In genomic region chr18:9097349-9097748, GRCh38 we compare ENCODE assay signal across 17 cellular contexts. TPM values are rescaled to one million over a fixed set of nuclear protein-coding genes. Genes with fewer than 3 reads are reported as not detected.
DNase-seq lines count a peak whose midpoint lies in the region; ATAC-seq, FAIRE-seq and TF ChIP-seq lines count a peak whose summit lies in the region.
"Had no signal": no experiment of that assay in that cellular context is flagged by ENCODE, and none has a peak within 500 bp of the region (broad histone marks: within the 10 kb centered on the region; RNA-seq: fewer than 3 reads in every experiment).

No MANE protein-coding gene starts in this region.

- no peak overlapping the region for H3K56ac ChIP-seq in IMR-90 (ENCODE audit: extremely low read depth, insufficient read depth, low read length)

- no peak overlapping the region for H3K14ac ChIP-seq in IMR-90 (replicated peaks; ENCODE audit: low read depth, low read length)

- in situ Hi-C loops in IMR-90 (cut with MboI; ENCODE audit: low sequenced_read_pairs), result no loop called here

- H3K27me3 Mint-ChIP-seq in activated CD4-positive, alpha-beta T cell treated with anti-CD3 and anti-CD28 coated beads for 36 hours, result no peaks in the 10 kb centered on the region
- H3K27me3 Mint-ChIP-seq in brain, result no peaks in the 10 kb centered on the region
- peaks cover 4% of the 10 kb centered on the region for H3K27me3 Mint-ChIP-seq in neural progenitor cell (ENCODE audit: insufficient read depth, low read depth)
- H3K27me3 Mint-ChIP-seq: activated naive CD4-positive, alpha-beta T cell treated with anti-CD3 and anti-CD28 coated beads, Interleukin-2, amount 10 ng/mL, durations not matched to agents 7 days and 5 days had no signal

- no peak for TF ChIP-seq POLR2A in IMR-90 (IDR thresholded peaks at IDR 0.05; ENCODE audit: low read depth, low read length)

- H3K27ac ChIP-seq in IMR-90 (ENCODE audit: insufficient read depth, low read length) (no peak overlapping the region), neural progenitor cell (no peak overlapping the region), small intestine (ENCODE audit: low read depth in 1 of 2, low read length in 1 of 2) (no peak overlapping the region)
- H3K27ac ChIP-seq: C4-2B, heart left ventricle had no signal

- H3K4me1 Mint-ChIP-seq in activated CD4-positive, alpha-beta T cell treated with anti-CD3 and anti-CD28 coated beads for 36 hours, result peaks cover 59% of the 10 kb centered on the region
- peaks cover 31% of the 10 kb centered on the region for H3K4me1 Mint-ChIP-seq in brain
- H3K4me1 Mint-ChIP-seq in neural progenitor cell, result peaks cover 22% of the 10 kb centered on the region

- peak overlapping the region; percentile 13 for H3K4me3 Mint-ChIP-seq in activated CD4-positive, alpha-beta T cell treated with anti-CD3 and anti-CD28 coated beads for 36 hours
- no peak overlapping the region for H3K4me3 Mint-ChIP-seq in brain
- no peak overlapping the region for H3K4me3 Mint-ChIP-seq in neural progenitor cell
- H3K4me3 Mint-ChIP-seq: activated naive CD4-positive, alpha-beta T cell treated with anti-CD3 and anti-CD28 coated beads, Interleukin-2, amount 10 ng/mL, durations not matched to agents 7 days and 5 days; nephron progenitor cell had no signal

- no peak overlapping the region; the same call in 1 of the 2 replicates for H4K5ac ChIP-seq in IMR-90 (ENCODE audit: low read depth, low read length)

- H3K9me3 ChIP-seq in IMR-90 (ENCODE audit: control insufficient read depth, insufficient read depth, low read length) (no peaks in the 10 kb centered on the region), neural progenitor cell (ENCODE audit: low read depth) (no peaks in the 10 kb centered on the region), small intestine (ENCODE audit: control insufficient read depth, low read depth) (no peaks in the 10 kb centered on the region)
- H3K9me3 ChIP-seq: heart left ventricle had no signal

- peak overlapping the region; percentile 3; the same call in 1 of the 2 replicates for H3K4ac ChIP-seq in IMR-90 (ENCODE audit: low read depth, low read length)

- peak overlapping the region; percentile 94; the same call in 2 of the 3 replicates for H2BK15ac ChIP-seq in IMR-90 (ENCODE audit: low read depth, low read length)

- TF ChIP-seq CTCF in IMR-90 (conservative IDR thresholded peaks at IDR 0.05; ENCODE audit: low read depth, low read length), result no peak
- no peak for TF ChIP-seq CTCF in brain (conservative IDR thresholded peaks at IDR 0.05)
- no peak for TF ChIP-seq CTCF in neural progenitor cell (IDR thresholded peaks at IDR 0.05)
- no peak for TF ChIP-seq CTCF in D721Med (IDR thresholded peaks at IDR 0.05; ENCODE audit: insufficient read depth, missing control alignments)

- H3F3A ChIP-seq in neural progenitor cell (ENCODE audit: low read depth), result no peaks in the 10 kb centered on the region

- H3K79me2 ChIP-seq in neural progenitor cell (ENCODE audit: low read depth), result no peaks in the 10 kb centered on the region

- H2AFZ ChIP-seq in IMR-90 (replicated peaks; ENCODE audit: low read length, poor library complexity) (no peak overlapping the region), neural progenitor cell (replicated peaks) (peak overlapping the region; percentile 51)

- H4K91ac ChIP-seq in IMR-90 (ENCODE audit: insufficient read depth, low read depth, low read length), result peak overlapping the region; percentile 43; the same call in 1 of the 2 replicates

- H3K27me3 ChIP-seq in IMR-90 (ENCODE audit: control insufficient read depth, insufficient read depth, low read length) (no peaks in the 10 kb centered on the region), neural progenitor cell (no peaks in the 10 kb centered on the region), small intestine (ENCODE audit: control insufficient read depth in 2 of 2, insufficient read depth in 2 of 2, low read length in 2 of 2) (no peaks in the 10 kb centered on the region)
- H3K27me3 ChIP-seq: heart left ventricle had no signal

- H3K36me3 ChIP-seq in IMR-90 (ENCODE audit: control insufficient read depth, insufficient read depth, low read length) (no peaks in the 10 kb centered on the region), neural progenitor cell (no peaks in the 10 kb centered on the region), small intestine (ENCODE audit: control insufficient read depth in 2 of 2, insufficient read depth in 2 of 2, low read length in 2 of 2) (no peaks in the 10 kb centered on the region)
- H3K36me3 ChIP-seq: heart left ventricle had no signal

- peaks cover 0 to 9% of the 10 kb centered on the region in 2 experiments; a peak in 1 of 4 replicates for H3K79me1 ChIP-seq in IMR-90 (ENCODE audit: low read depth in 1 of 2, low read length in 2 of 2)

- no peak overlapping the region for H3K23ac ChIP-seq in IMR-90 (ENCODE audit: low read depth, low read length)

- no peaks in the 10 kb centered on the region for H3K9me3 Mint-ChIP-seq in activated CD4-positive, alpha-beta T cell treated with anti-CD3 and anti-CD28 coated beads for 36 hours (ENCODE audit: low read depth)
- no peaks in the 10 kb centered on the region for H3K9me3 Mint-ChIP-seq in brain
- no peaks in the 10 kb centered on the region for H3K9me3 Mint-ChIP-seq in neural progenitor cell
- H3K9me3 Mint-ChIP-seq: nephron progenitor cell had no signal

- FAIRE-seq in D721Med (lab: Jason Lieb, UNC), result no peak
- no peak for FAIRE-seq in small intestine (lab: Jason Lieb, UNC)
- FAIRE-seq: GM19239, islet of Langerhans, RCC 7860 had no signal

- no peak for TF ChIP-seq RAD21 in IMR-90 (IDR thresholded peaks at IDR 0.05; ENCODE audit: low read length)

- intact Hi-C loops in activated CD4-positive, alpha-beta T cell treated with anti-CD3 and anti-CD28 coated beads for 36 hours (cut with DNase I, micrococcal nuclease), result no loop called here
- intact Hi-C loops in IMR-90 (cut with micrococcal nuclease), result no loop called here

- no CpG with 5 or more reads among the region's 2 CpGs for WGBS in IMR-90 (ENCODE audit: extremely low coverage in 2 of 2, insufficient read length in 1 of 2), 2 experiments
- WGBS in small intestine, 3 donors, result 84 to 88% (median 87%) methylated on average over 2 of the region's 2 CpGs

- H4K8ac ChIP-seq in IMR-90 (ENCODE audit: low read depth in 2 of 2, low read length in 2 of 2), result peak overlapping the region; percentile 22 to 38; a peak in 2 of 4 replicates

- peak overlapping the region; percentile 58; the same call in 1 of the 2 replicates for H2BK120ac ChIP-seq in IMR-90 (ENCODE audit: low read depth, low read length)

- peak overlapping the region; percentile 64; the same call in 1 of the 2 replicates for H2BK20ac ChIP-seq in IMR-90 (ENCODE audit: low read depth, low read length)

- H3K9ac ChIP-seq in IMR-90 (ENCODE audit: low read depth, low read length) (no peak overlapping the region), neural progenitor cell (no peak overlapping the region)

- H2AK5ac ChIP-seq in IMR-90 (ENCODE audit: low read depth, low read length), result peak overlapping the region; percentile 76

- H3K4me2 ChIP-seq in IMR-90 (ENCODE audit: low read depth, low read length) (no peak overlapping the region), neural progenitor cell (no peak overlapping the region)

- CTCF ChIA-PET in activated CD4-positive, alpha-beta T cell treated with anti-CD3 and anti-CD28 coated beads for 36 hours (lab: Charles Lee), result interaction anchor here (0.9 to 2.1 kb wide), 9 partner anchors 12 to 66 kb away, joined by 3 to 13 read pairs (median 3); no protein-coding TSS in a partner anchor
- CTCF ChIA-PET in IMR-90 (lab: Yijun Ruan, JAX), result no interaction called here

- no TSS peak for BruUV-seq in IMR-90 (replicated peaks; lab: Mats Ljungman, UMichigan)

- no peaks in the 10 kb centered on the region for H3K36me3 Mint-ChIP-seq in activated CD4-positive, alpha-beta T cell treated with anti-CD3 and anti-CD28 coated beads for 36 hours (ENCODE audit: low read depth)
- H3K36me3 Mint-ChIP-seq in brain (no peaks in the 10 kb centered on the region), neural progenitor cell (no peaks in the 10 kb centered on the region)

- H4K20me1 ChIP-seq in IMR-90 (ENCODE audit: insufficient read depth, low read length), result no peaks in the 10 kb centered on the region
- no peaks in the 10 kb centered on the region for H4K20me1 ChIP-seq in neural progenitor cell (ENCODE audit: low read depth)

- DNase-seq in activated CD4-positive, alpha-beta T cell treated with anti-CD3 and anti-CD28 coated beads for 36 hours, result peak; percentile 42
- no peak for DNase-seq in activated CD4-positive, alpha-beta T cell treated with anti-CD3 and anti-CD28 coated beads, Interleukin-2, amount 50 U/mL, for 1 hour
- DNase-seq in IMR-90 (no peak), neural progenitor cell (ENCODE audit: low spot score) (no peak), NCI-H2029 treated with DMSO at 0.1 percent for 48 hours (lab: John Stamatoyannopoulos, UW) (no peak), D721Med (ENCODE audit: insufficient read length, low spot score) (no peak), small intestine (no peak)
- DNase-seq: activated naive CD4-positive, alpha-beta T cell treated with anti-CD3 and anti-CD28 coated beads, Interleukin-2, amount 10 ng/mL, durations not matched to agents 7 days and 5 days; heart left ventricle; NCI-H1105 treated with DMSO at 0.1 percent for 48 hours; nephron progenitor cell had no signal

- no peak overlapping the region for H2AK9ac ChIP-seq in IMR-90 (replicated peaks; ENCODE audit: low read depth, low read length, poor library complexity)

- no peak overlapping the region for H2BK5ac ChIP-seq in IMR-90 (ENCODE audit: low read depth, low read length, poor library complexity, severe bottlenecking)

- H3K18ac ChIP-seq in IMR-90 (ENCODE audit: low read depth, low read length), result peak overlapping the region; percentile 7; the same call in 1 of the 2 replicates

- POLR2A ChIA-PET in activated CD4-positive, alpha-beta T cell treated with anti-CD3 and anti-CD28 coated beads for 36 hours (lab: Charles Lee), result interaction anchor here (0.6 to 1.6 kb wide), 9 partner anchors 9 to 233 kb away, joined by 3 to 16 read pairs (median 4); partner anchors contain the start of gene ANKRD12
- POLR2A ChIA-PET in IMR-90 (lab: Charles Lee; ENCODE audit: unreplicated experiment), result no interaction called here

- no peak for ATAC-seq in activated CD4-positive, alpha-beta T cell treated with anti-CD3 and anti-CD28 coated beads for 36 hours
- ATAC-seq in IMR-90 (ENCODE audit: low read depth), result no peak
- ATAC-seq: heart left ventricle, SK-N-SH treated with all-trans-retinoic acid at 6 μM for 48 hours had no signal

- H3K4me1 ChIP-seq in IMR-90 (ENCODE audit: control insufficient read depth, insufficient read depth, low read length) (peaks cover 13% of the 10 kb centered on the region), neural progenitor cell (peaks cover 13% of the 10 kb centered on the region), small intestine (ENCODE audit: control insufficient read depth in 2 of 2, insufficient read depth in 1 of 2, low read depth in 1 of 2, low read length in 1 of 2) (peaks cover 0 to 5% of the 10 kb centered on the region in 2 donors)

- dilution Hi-C loops in IMR-90 (cut with HindIII; ENCODE audit: low sequenced_read_pairs, unreplicated experiment), result no loop called here

- peak overlapping the region; percentile 90 for H3K27ac Mint-ChIP-seq in activated CD4-positive, alpha-beta T cell treated with anti-CD3 and anti-CD28 coated beads for 36 hours
- H3K27ac Mint-ChIP-seq in brain, result peak overlapping the region in 3 of 5 experiments; percentile 4 to 20 (median 15)
- H3K27ac Mint-ChIP-seq in neural progenitor cell, result no peak overlapping the region
- H3K27ac Mint-ChIP-seq: activated naive CD4-positive, alpha-beta T cell treated with anti-CD3 and anti-CD28 coated beads, Interleukin-2, amount 10 ng/mL, durations not matched to agents 7 days and 5 days; nephron progenitor cell had no signal

- H3K9me1 ChIP-seq in IMR-90 (ENCODE audit: insufficient read depth, low read length), result peaks cover 13% of the 10 kb centered on the region; the same call in 1 of the 2 replicates

- no peak overlapping the region for H3K4me3 ChIP-seq in IMR-90 (ENCODE audit: insufficient read depth, low read depth, low read length)
- no peak overlapping the region for H3K4me3 ChIP-seq in neural progenitor cell
- H3K4me3 ChIP-seq in small intestine (ENCODE audit: low read depth in 1 of 2, low read length in 2 of 2), result no peak overlapping the region
- H3K4me3 ChIP-seq: heart left ventricle had no signal

RNA-seq across cellular contexts. Expression of gene NDUFV2, which starts 5.2 kb away (rescaled TPM):
- 100 to 1,000 TPM; 331 to 372 TPM for total RNA-seq in activated CD4-positive, alpha-beta T cell treated with anti-CD3 and anti-CD28 coated beads for 36 hours
- total RNA-seq in IMR-90 (2012; rRNA removed), result 106 and 115 TPM in 2 replicates
- polyA plus RNA-seq in IMR-90 (2012; rRNA removed), result 121 and 126 TPM in 2 replicates
- polyA plus RNA-seq in IMR-90 (2012; cell fraction: cytosol; rRNA removed), result 41.8 and 55.5 TPM in 2 replicates
- polyA plus RNA-seq in IMR-90 (2012; cell fraction: nucleus; rRNA removed; ENCODE audit: low replicate concordance), result 11.4 and 58.7 TPM in 2 replicates
- polyA plus RNA-seq in brain (ENCODE audit: insufficient read depth, low read depth, low replicate concordance), result 119 TPM
- 140 and 228 TPM in 2 replicates for total RNA-seq in neural progenitor cell (ENCODE audit: low replicate concordance)
- 100 to 1,000 TPM; 175 to 300 (median 241) TPM for polyA plus RNA-seq in small intestine

RNA-seq across cellular contexts. Expression of gene ANKRD12, which starts 39.2 kb away (rescaled TPM):
- 10 to 100 TPM; 57.5 to 96.0 TPM for total RNA-seq in activated CD4-positive, alpha-beta T cell treated with anti-CD3 and anti-CD28 coated beads for 36 hours
- total RNA-seq in IMR-90 (2012; rRNA removed) (12.9 and 31.7 TPM in 2 replicates), neural progenitor cell (ENCODE audit: low replicate concordance) (26.8 and 38.2 TPM in 2 replicates)
- polyA plus RNA-seq in IMR-90 (2012; rRNA removed) (1.9 and 2.6 TPM in 2 replicates), brain (ENCODE audit: insufficient read depth, low read depth, low replicate concordance) (1.3 TPM), small intestine (10 to 100 TPM in 2 of 3 donors, 1 to 10 TPM in 1; 7.5 to 22.2 (median 21.2) TPM)
- 0.41 and 4.3 TPM in 2 replicates for polyA plus RNA-seq in IMR-90 (2012; cell fraction: cytosol; rRNA removed)
- 2.5 and 4.6 TPM in 2 replicates for polyA plus RNA-seq in IMR-90 (2012; cell fraction: nucleus; rRNA removed; ENCODE audit: low replicate concordance)
